In genomic region chr16:51556694-51557327, GRCh38 we compare ENCODE assay signal across 12 cellular contexts.
A peak's percentile ranks its signal among the peaks of the same experiment; 100 is the strongest.
DNase-seq lines count a peak whose midpoint lies in the region; TF ChIP-seq lines count a peak whose summit lies in the region.
"Had no signal": no experiment of that assay in that cellular context is flagged by ENCODE, and none has a peak within 500 bp of the region (broad histone marks: within the 10 kb centered on the region; RNA-seq: fewer than 3 reads in every experiment).

No MANE protein-coding gene starts in this region.

- DNase-seq in AG04450 (ENCODE audit: low read depth, low spot score) (peak; percentile 77), HT1080 (ENCODE audit: low read depth) (peak; percentile 88), brain pericyte (ENCODE audit: low read depth, low spot score) (peak; percentile 90), kidney tubule cell (ENCODE audit: low spot score) (peak; percentile 64), right atrium auricular region (ENCODE audit: low spot score) (no peak), cortex of kidney (lab: John Stamatoyannopoulos, UW) (no peak), cerebellum (ENCODE audit: low spot score) (no peak), anterior cingulate cortex (lab: John Stamatoyannopoulos, UW) (no peak)
- DNase-seq: activated CD8-positive, alpha-beta T cell treated with anti-CD3 and anti-CD28 coated beads for 36 hours; CD4-positive, alpha-beta T cell; NCI-H1436 had no signal

- H3K4me3 ChIP-seq in AG04450 (ENCODE audit: low read depth, low read length) (no peak overlapping the region), right atrium auricular region (no peak overlapping the region)
- H3K4me3 ChIP-seq: body of pancreas had no signal

- no peak for TF ChIP-seq CTCF in AG04450 (IDR thresholded peaks at IDR 0.05; ENCODE audit: low read depth, low read length)
- no peak for TF ChIP-seq CTCF in right atrium auricular region (IDR thresholded peaks at IDR 0.05)

- CTCF ChIA-PET in AG04450 (lab: Charles Lee): interaction anchor here (0.7 to 2.7 kb wide), 5 partner anchors 13 to 751 kb away, joined by 3 to 9 read pairs (median 3); no protein-coding TSS in a partner anchor

- H3K27me3 ChIP-seq in AG04450 (ENCODE audit: control insufficient read depth, insufficient read depth, low read length): no peaks in the 10 kb centered on the region
- H3K27me3 ChIP-seq in right atrium auricular region: no peaks in the 10 kb centered on the region
- H3K27me3 ChIP-seq: body of pancreas had no signal

- H3K9me3 ChIP-seq in AG04450 (ENCODE audit: control insufficient read depth, insufficient read depth, low read length) (no peaks in the 10 kb centered on the region), right atrium auricular region (no peaks in the 10 kb centered on the region)
- H3K9me3 ChIP-seq: body of pancreas had no signal

- POLR2A ChIA-PET in AG04450 (lab: Yijun Ruan, JAX): no interaction called here

- H3K36me3 ChIP-seq in right atrium auricular region: no peaks in the 10 kb centered on the region

- H3K27ac ChIP-seq in AG04450 (ENCODE audit: low read depth, low read length): peak overlapping the region; percentile 76
- no peak overlapping the region for H3K27ac ChIP-seq in right atrium auricular region
- H3K27ac ChIP-seq: body of pancreas had no signal

- no peaks in the 10 kb centered on the region for H3K4me1 ChIP-seq in right atrium auricular region
- H3K4me1 ChIP-seq: body of pancreas had no signal

Comparison
In these comparisons a context has a peak if more than half of its experiments do, and no peak if none do; other contexts are left out.
1. DNase-seq: peak in AG04450 (single experiment), HT1080 (single experiment), brain pericyte (single experiment) and kidney tubule cell (single experiment); none in right atrium auricular region (single experiment), cortex of kidney (single experiment), cerebellum (single experiment) and anterior cingulate cortex (0 of 58).